Comparison of ENCODE assay signal across 9 cellular contexts in genomic region chr6:8435845-8436168, GRCh38. TPM values are rescaled to one million over a fixed set of nuclear protein-coding genes. Genes with fewer than 3 reads are reported as not detected.
DNase-seq lines count a peak whose midpoint lies in the region; ATAC-seq, FAIRE-seq and TF ChIP-seq lines count a peak whose summit lies in the region.
"Had no signal": no experiment of that assay in that cellular context is flagged by ENCODE, and none has a peak within 500 bp of the region (broad histone marks: within the 10 kb centered on the region; RNA-seq: fewer than 3 reads in every experiment).

No MANE protein-coding gene starts in this region.

- peak overlapping the region; percentile 97 for H2AFZ ChIP-seq in astrocyte (ENCODE audit: low read depth, low read length)

- no peak for DNase-seq in BE2C
- no peak for DNase-seq in astrocyte (ENCODE audit: low read depth)
- DNase-seq in testis, result no peak
- no peak for DNase-seq in CD1c-positive myeloid dendritic cell (ENCODE audit: extremely low spot score)
- no peak for DNase-seq in effector CD8-positive, alpha-beta T cell (lab: John Stamatoyannopoulos, UW)

- peak overlapping the region; percentile 98 for H3K9ac ChIP-seq in astrocyte (ENCODE audit: low read length)

- no peaks in the 10 kb centered on the region for H3K9me3 Mint-ChIP-seq in astrocyte (ENCODE audit: unreplicated experiment)

- TF ChIP-seq CTCF in BE2C (IDR thresholded peaks at IDR 0.05; ENCODE audit: low read depth, low read length) (no peak), astrocyte (IDR thresholded peaks at IDR 0.05; ENCODE audit: insufficient read depth, low read depth, low read length) (no peak), testis (IDR thresholded peaks at IDR 0.05) (no peak)

- ATAC-seq in HG03045 (IDR thresholded peaks at IDR 0.05; ENCODE audit: unreplicated experiment), result peak; percentile 0
- ATAC-seq in GM18873 (IDR thresholded peaks at IDR 0.05; ENCODE audit: low FRiP score, unreplicated experiment), result no peak

- no peaks in the 10 kb centered on the region for H3K27me3 ChIP-seq in BE2C
- H3K27me3 ChIP-seq in astrocyte (ENCODE audit: insufficient read depth, low read length), result no peaks in the 10 kb centered on the region
- no peaks in the 10 kb centered on the region for H3K27me3 ChIP-seq in layer of hippocampus (ENCODE audit: control insufficient read depth, insufficient read depth, low read length)
- H3K27me3 ChIP-seq in testis, result no peaks in the 10 kb centered on the region

- peaks cover 45% of the 10 kb centered on the region for H3K79me2 ChIP-seq in astrocyte (ENCODE audit: insufficient read depth, low read length)

- TF ChIP-seq POLR2A in testis (IDR thresholded peaks at IDR 0.05), result no peak

- H3K4me1 ChIP-seq in BE2C (no peaks in the 10 kb centered on the region; the same call in 1 of the 2 replicates), astrocyte (ENCODE audit: insufficient read depth, low read length) (peaks cover 10% of the 10 kb centered on the region), testis (peaks cover 9% of the 10 kb centered on the region)

- peak overlapping the region; percentile 92 for H3K4me2 ChIP-seq in astrocyte (ENCODE audit: low read length)

- no peak for FAIRE-seq in astrocyte (lab: Jason Lieb, UNC)
- FAIRE-seq: islet of Langerhans had no signal

- intact Hi-C loops in testis (cut with DNase I; ENCODE audit: low total_unique reads), result no loop called here

- no peaks in the 10 kb centered on the region for H3K9me3 ChIP-seq in BE2C
- H3K9me3 ChIP-seq in astrocyte (ENCODE audit: insufficient read depth, low read depth, low read length), result no peaks in the 10 kb centered on the region
- no peaks in the 10 kb centered on the region for H3K9me3 ChIP-seq in testis

- no peaks in the 10 kb centered on the region for H3K36me3 ChIP-seq in BE2C
- no peaks in the 10 kb centered on the region for H3K36me3 ChIP-seq in astrocyte (ENCODE audit: insufficient read depth, low read length)
- H3K36me3 ChIP-seq in testis (ENCODE audit: low read depth, missing control alignments), result no peaks in the 10 kb centered on the region

- no peaks in the 10 kb centered on the region for H4K20me1 ChIP-seq in astrocyte (ENCODE audit: insufficient read depth, low read length)

- peak overlapping the region; percentile 96 for H3K4me3 Mint-ChIP-seq in astrocyte (ENCODE audit: unreplicated experiment)

- H3K27ac Mint-ChIP-seq in astrocyte (ENCODE audit: unreplicated experiment), result peak overlapping the region; percentile 94

- H3K4me3 ChIP-seq in BE2C (ENCODE audit: low read depth, low read length) (peak overlapping the region; percentile 98), astrocyte (ENCODE audit: insufficient read depth, low read depth, low read length) (peak overlapping the region; percentile 76), testis (peak overlapping the region; percentile 93)

- no peaks in the 10 kb centered on the region for H3K36me3 Mint-ChIP-seq in astrocyte (ENCODE audit: low read depth, unreplicated experiment)

- WGBS in testis, 2 donors, result 11 to 14% methylated on average over 12 to 15 of the region's 15 CpGs

- peak overlapping the region; percentile 93 for H3K27ac ChIP-seq in astrocyte (ENCODE audit: low read depth, low read length)
- peak overlapping the region; percentile 71 for H3K27ac ChIP-seq in layer of hippocampus (ENCODE audit: low read depth, low read length)
- peak overlapping the region; percentile 79 to 83 for H3K27ac ChIP-seq in testis

- peaks cover 18% of the 10 kb centered on the region for H3K4me1 Mint-ChIP-seq in astrocyte (ENCODE audit: low read depth, unreplicated experiment)

- no peaks in the 10 kb centered on the region for H3K27me3 Mint-ChIP-seq in astrocyte (ENCODE audit: low read depth, unreplicated experiment)

RNA-seq across cellular contexts. Expression of gene SLC35B3, which starts 0.5 kb away (rescaled TPM):
- polyA plus RNA-seq in BE2C (2012; ENCODE audit: insufficient read depth, insufficient read length, low read depth), result 12.9 TPM
- total RNA-seq in astrocyte (32.4 and 34.4 TPM in 2 replicates), testis (10 to 100 TPM in 1 of 2 donors, 1 to 10 TPM in 1; 9.8 to 11.6 TPM)
- 15.1 TPM for polyA plus RNA-seq in testis (ENCODE audit: insufficient read depth, low read depth, low replicate concordance)
